1 cellular context compared by ENCODE assay signal in genomic region chr17:8469964-8470363, GRCh38.
TF ChIP-seq lines count a peak whose summit lies in the region.

No MANE protein-coding gene starts in this region.

TF ChIP-seq in WTC11, 78 proteins besides CTCF, POLR2A, EP300 and RAD21 (continued from another document):
- TF ChIP-seq PRDM15 (CRISPR knock-in tag; IDR thresholded peaks at IDR 0.05), result no peak
- TF ChIP-seq ATF2 (CRISPR knock-in tag; IDR thresholded peaks at IDR 0.05; ENCODE audit: borderline replicate concordance, low read depth), result no peak
- TF ChIP-seq ZNF138 (CRISPR knock-in tag; conservative IDR thresholded peaks at IDR 0.05), result no peak
- TF ChIP-seq USF1 (CRISPR knock-in tag; IDR thresholded peaks at IDR 0.05), result no peak
- no peak for TF ChIP-seq E2F4 (CRISPR knock-in tag; IDR thresholded peaks at IDR 0.05; ENCODE audit: borderline replicate concordance, low read depth)
- no peak for TF ChIP-seq NR3C1 (CRISPR knock-in tag; conservative IDR thresholded peaks at IDR 0.05; ENCODE audit: low read depth)
- no peak for TF ChIP-seq ZNF532 (CRISPR knock-in tag; IDR thresholded peaks at IDR 0.05; ENCODE audit: borderline replicate concordance)
- no peak for TF ChIP-seq CREB1 (CRISPR knock-in tag; IDR thresholded peaks at IDR 0.05)
- no peak for TF ChIP-seq NFYB (CRISPR knock-in tag; conservative IDR thresholded peaks at IDR 0.05; ENCODE audit: low read depth)
